ENCODE assay signal across 1 cellular context in the genomic region with DNA sequence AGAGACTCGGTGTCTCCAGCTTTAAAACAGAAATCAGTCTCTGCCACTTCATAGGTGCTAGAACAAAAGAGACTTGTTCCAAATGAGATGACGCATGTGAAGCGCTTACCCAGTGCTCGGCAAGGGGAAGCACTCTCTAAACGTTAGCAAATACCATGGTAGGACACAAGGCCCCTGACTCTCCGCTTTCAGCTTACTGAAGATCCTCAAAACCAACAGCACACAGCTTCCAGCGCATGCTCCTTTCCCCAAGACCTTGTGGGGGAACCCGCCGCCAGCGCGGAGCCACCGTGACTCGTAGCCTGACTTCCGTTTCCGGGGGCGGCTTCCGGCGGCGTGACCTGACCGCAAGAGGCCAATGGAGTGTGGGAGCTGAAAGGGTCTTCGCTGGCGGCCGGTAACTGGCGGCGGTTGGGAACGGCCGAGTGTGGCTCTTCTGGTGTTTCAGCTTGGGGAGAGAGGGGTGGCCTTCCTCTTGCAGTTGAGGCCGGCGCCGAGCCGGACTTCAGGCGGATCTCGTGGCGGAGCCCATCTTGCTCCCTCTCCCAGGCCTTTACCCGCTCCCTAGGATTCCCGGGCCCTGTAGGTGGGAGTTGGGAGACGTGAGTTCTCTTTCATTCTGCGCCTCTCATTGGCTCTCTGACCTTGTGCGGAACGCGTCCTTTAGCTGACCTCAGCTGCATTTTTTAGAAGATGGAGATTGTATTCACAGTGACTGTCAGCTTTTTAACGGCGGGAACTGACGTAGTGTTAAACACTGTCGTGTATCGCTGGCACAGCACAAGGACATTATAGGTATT.
TF ChIP-seq lines count a peak whose summit lies in the region.

A gene with protein sequence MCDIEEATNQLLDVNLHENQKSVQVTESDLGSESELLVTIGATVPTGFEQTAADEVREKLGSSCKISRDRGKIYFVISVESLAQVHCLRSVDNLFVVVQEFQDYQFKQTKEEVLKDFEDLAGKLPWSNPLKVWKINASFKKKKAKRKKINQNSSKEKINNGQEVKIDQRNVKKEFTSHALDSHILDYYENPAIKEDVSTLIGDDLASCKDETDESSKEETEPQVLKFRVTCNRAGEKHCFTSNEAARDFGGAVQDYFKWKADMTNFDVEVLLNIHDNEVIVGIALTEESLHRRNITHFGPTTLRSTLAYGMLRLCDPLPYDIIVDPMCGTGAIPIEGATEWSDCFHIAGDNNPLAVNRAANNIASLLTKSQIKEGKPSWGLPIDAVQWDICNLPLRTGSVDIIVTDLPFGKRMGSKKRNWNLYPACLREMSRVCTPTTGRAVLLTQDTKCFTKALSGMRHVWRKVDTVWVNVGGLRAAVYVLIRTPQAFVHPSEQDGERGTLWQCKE (plus strand): TSS at position 324 of the 800 bp plus-strand sequence. CDS start 2,015 bp downstream, outside the sequence.

TF ChIP-seq in K562, 482 proteins besides CTCF, POLR2A, EP300 and RAD21 (continued from another document and continues in another):
- TF ChIP-seq, protein P1, sequence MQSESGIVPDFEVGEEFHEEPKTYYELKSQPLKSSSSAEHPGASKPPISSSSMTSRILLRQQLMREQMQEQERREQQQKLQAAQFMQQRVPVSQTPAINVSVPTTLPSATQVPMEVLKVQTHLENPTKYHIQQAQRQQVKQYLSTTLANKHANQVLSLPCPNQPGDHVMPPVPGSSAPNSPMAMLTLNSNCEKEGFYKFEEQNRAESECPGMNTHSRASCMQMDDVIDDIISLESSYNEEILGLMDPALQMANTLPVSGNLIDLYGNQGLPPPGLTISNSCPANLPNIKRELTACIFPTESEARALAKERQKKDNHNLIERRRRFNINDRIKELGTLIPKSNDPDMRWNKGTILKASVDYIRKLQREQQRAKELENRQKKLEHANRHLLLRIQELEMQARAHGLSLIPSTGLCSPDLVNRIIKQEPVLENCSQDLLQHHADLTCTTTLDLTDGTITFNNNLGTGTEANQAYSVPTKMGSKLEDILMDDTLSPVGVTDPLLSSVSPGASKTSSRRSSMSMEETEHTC (IDR thresholded peaks at IDR 0.05) = peak; percentile 79; the same call in 1 of the 2 replicates
- TF ChIP-seq PTBP1 (IDR thresholded peaks at IDR 0.05; ENCODE audit: low read depth, low read length) (no peak), ZNF76 (CRISPR knock-in tag; IDR thresholded peaks at IDR 0.05; ENCODE audit: borderline replicate concordance) (no peak), SIRT6 (IDR thresholded peaks at IDR 0.05; ENCODE audit: low read depth, low read length) (no peak), ZNF184 (CRISPR knock-in tag; IDR thresholded peaks at IDR 0.05) (no peak), TSC22D4 (tag; IDR thresholded peaks at IDR 0.05) (no peak), TAF9B (IDR thresholded peaks at IDR 0.05; ENCODE audit: partially characterized antibody) (peak; percentile 95), LCOR (CRISPR knock-in tag; IDR thresholded peaks at IDR 0.05) (0 out of 2 replicates have a peak, but pooled peaks have one; percentile 85), ARHGAP35 (IDR thresholded peaks at IDR 0.05; ENCODE audit: partially characterized antibody) (no peak), HDAC3 (IDR thresholded peaks at IDR 0.05; ENCODE audit: borderline replicate concordance, partially characterized antibody) (no peak), ZNF644 (tag; IDR thresholded peaks at IDR 0.05; ENCODE audit: low read depth) (no peak; the same call in 1 of the 2 replicates), ZNF668 (CRISPR knock-in tag; IDR thresholded peaks at IDR 0.05) (peak; percentile 63; the same call in 1 of the 2 replicates), PHF8 (IDR thresholded peaks at IDR 0.05; ENCODE audit: borderline replicate concordance, low read length) (peak; percentile 99), KDM4B (IDR thresholded peaks at IDR 0.05; ENCODE audit: borderline replicate concordance in 2 of 2, low read depth in 1 of 2) (peak in 1 of 2 experiments; percentile 96; a peak in 2 of 4 replicates), CAMTA2 (CRISPR knock-in tag; conservative IDR thresholded peaks at IDR 0.05) (no peak), ZNF165 (CRISPR knock-in tag; IDR thresholded peaks at IDR 0.05; ENCODE audit: borderline replicate concordance) (no peak), SMC3 (conservative IDR thresholded peaks at IDR 0.05; ENCODE audit: insufficient read depth, low read depth, low read length) (no peak; the same call in 1 of the 2 replicates), STAG1 (CRISPR knock-in tag; IDR thresholded peaks at IDR 0.05; ENCODE audit: borderline replicate concordance) (no peak), ZNF75A (CRISPR knock-in tag; IDR thresholded peaks at IDR 0.05) (no peak), SRF (CRISPR knock-in tag; IDR thresholded peaks at IDR 0.05) (peak in 1 of 2 experiments; percentile 21; a peak in 2 of 4 replicates), ARID2 (IDR thresholded peaks at IDR 0.05) (no peak), ZNF408 (CRISPR knock-in tag; IDR thresholded peaks at IDR 0.05; ENCODE audit: low read depth) (no peak), ZFX (CRISPR knock-in tag; IDR thresholded peaks at IDR 0.05) (peak; percentile 96), ZNF133 (CRISPR knock-in tag; IDR thresholded peaks at IDR 0.05) (no peak), ZNF354B (CRISPR knock-in tag; IDR thresholded peaks at IDR 0.05) (no peak)
- TF ChIP-seq, protein P2, sequence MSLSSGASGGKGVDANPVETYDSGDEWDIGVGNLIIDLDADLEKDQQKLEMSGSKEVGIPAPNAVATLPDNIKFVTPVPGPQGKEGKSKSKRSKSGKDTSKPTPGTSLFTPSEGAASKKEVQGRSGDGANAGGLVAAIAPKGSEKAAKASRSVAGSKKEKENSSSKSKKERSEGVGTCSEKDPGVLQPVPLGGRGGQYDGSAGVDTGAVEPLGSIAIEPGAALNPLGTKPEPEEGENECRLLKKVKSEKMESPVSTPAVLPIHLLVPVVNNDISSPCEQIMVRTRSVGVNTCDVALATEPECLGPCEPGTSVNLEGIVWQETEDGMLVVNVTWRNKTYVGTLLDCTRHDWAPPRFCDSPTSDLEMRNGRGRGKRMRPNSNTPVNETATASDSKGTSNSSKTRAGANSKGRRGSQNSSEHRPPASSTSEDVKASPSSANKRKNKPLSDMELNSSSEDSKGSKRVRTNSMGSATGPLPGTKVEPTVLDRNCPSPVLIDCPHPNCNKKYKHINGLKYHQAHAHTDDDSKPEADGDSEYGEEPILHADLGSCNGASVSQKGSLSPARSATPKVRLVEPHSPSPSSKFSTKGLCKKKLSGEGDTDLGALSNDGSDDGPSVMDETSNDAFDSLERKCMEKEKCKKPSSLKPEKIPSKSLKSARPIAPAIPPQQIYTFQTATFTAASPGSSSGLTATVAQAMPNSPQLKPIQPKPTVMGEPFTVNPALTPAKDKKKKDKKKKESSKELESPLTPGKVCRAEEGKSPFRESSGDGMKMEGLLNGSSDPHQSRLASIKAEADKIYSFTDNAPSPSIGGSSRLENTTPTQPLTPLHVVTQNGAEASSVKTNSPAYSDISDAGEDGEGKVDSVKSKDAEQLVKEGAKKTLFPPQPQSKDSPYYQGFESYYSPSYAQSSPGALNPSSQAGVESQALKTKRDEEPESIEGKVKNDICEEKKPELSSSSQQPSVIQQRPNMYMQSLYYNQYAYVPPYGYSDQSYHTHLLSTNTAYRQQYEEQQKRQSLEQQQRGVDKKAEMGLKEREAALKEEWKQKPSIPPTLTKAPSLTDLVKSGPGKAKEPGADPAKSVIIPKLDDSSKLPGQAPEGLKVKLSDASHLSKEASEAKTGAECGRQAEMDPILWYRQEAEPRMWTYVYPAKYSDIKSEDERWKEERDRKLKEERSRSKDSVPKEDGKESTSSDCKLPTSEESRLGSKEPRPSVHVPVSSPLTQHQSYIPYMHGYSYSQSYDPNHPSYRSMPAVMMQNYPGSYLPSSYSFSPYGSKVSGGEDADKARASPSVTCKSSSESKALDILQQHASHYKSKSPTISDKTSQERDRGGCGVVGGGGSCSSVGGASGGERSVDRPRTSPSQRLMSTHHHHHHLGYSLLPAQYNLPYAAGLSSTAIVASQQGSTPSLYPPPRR (CRISPR knock-in tag; IDR thresholded peaks at IDR 0.05; ENCODE audit: borderline replicate concordance) = no peak
- TF ChIP-seq, protein P3, sequence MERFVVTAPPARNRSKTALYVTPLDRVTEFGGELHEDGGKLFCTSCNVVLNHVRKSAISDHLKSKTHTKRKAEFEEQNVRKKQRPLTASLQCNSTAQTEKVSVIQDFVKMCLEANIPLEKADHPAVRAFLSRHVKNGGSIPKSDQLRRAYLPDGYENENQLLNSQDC (CRISPR knock-in tag; IDR thresholded peaks at IDR 0.05) = no peak; the same call in 1 of the 2 replicates
- TF ChIP-seq, protein P4, sequence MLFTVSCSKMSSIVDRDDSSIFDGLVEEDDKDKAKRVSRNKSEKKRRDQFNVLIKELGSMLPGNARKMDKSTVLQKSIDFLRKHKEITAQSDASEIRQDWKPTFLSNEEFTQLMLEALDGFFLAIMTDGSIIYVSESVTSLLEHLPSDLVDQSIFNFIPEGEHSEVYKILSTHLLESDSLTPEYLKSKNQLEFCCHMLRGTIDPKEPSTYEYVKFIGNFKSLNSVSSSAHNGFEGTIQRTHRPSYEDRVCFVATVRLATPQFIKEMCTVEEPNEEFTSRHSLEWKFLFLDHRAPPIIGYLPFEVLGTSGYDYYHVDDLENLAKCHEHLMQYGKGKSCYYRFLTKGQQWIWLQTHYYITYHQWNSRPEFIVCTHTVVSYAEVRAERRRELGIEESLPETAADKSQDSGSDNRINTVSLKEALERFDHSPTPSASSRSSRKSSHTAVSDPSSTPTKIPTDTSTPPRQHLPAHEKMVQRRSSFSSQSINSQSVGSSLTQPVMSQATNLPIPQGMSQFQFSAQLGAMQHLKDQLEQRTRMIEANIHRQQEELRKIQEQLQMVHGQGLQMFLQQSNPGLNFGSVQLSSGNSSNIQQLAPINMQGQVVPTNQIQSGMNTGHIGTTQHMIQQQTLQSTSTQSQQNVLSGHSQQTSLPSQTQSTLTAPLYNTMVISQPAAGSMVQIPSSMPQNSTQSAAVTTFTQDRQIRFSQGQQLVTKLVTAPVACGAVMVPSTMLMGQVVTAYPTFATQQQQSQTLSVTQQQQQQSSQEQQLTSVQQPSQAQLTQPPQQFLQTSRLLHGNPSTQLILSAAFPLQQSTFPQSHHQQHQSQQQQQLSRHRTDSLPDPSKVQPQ (CRISPR knock-in tag; IDR thresholded peaks at IDR 0.05; ENCODE audit: borderline replicate concordance) = no peak
- TF ChIP-seq, protein P5, sequence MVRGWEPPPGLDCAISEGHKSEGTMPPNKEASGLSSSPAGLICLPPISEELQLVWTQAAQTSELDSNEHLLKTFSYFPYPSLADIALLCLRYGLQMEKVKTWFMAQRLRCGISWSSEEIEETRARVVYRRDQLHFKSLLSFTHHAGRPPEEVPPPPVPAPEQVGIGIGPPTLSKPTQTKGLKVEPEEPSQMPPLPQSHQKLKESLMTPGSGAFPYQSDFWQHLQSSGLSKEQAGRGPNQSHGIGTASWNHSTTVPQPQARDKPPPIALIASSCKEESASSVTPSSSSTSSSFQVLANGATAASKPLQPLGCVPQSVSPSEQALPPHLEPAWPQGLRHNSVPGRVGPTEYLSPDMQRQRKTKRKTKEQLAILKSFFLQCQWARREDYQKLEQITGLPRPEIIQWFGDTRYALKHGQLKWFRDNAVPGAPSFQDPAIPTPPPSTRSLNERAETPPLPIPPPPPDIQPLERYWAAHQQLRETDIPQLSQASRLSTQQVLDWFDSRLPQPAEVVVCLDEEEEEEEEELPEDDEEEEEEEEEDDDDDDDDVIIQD (CRISPR knock-in tag; IDR thresholded peaks at IDR 0.05) = 0 out of 2 replicates have a peak, but pooled peaks have one; percentile 40
- TF ChIP-seq, protein P6, sequence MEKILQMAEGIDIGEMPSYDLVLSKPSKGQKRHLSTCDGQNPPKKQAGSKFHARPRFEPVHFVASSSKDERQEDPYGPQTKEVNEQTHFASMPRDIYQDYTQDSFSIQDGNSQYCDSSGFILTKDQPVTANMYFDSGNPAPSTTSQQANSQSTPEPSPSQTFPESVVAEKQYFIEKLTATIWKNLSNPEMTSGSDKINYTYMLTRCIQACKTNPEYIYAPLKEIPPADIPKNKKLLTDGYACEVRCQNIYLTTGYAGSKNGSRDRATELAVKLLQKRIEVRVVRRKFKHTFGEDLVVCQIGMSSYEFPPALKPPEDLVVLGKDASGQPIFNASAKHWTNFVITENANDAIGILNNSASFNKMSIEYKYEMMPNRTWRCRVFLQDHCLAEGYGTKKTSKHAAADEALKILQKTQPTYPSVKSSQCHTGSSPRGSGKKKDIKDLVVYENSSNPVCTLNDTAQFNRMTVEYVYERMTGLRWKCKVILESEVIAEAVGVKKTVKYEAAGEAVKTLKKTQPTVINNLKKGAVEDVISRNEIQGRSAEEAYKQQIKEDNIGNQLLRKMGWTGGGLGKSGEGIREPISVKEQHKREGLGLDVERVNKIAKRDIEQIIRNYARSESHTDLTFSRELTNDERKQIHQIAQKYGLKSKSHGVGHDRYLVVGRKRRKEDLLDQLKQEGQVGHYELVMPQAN (IDR thresholded peaks at IDR 0.05; ENCODE audit: borderline replicate concordance) = peak; percentile 97
- TF ChIP-seq, protein P7, sequence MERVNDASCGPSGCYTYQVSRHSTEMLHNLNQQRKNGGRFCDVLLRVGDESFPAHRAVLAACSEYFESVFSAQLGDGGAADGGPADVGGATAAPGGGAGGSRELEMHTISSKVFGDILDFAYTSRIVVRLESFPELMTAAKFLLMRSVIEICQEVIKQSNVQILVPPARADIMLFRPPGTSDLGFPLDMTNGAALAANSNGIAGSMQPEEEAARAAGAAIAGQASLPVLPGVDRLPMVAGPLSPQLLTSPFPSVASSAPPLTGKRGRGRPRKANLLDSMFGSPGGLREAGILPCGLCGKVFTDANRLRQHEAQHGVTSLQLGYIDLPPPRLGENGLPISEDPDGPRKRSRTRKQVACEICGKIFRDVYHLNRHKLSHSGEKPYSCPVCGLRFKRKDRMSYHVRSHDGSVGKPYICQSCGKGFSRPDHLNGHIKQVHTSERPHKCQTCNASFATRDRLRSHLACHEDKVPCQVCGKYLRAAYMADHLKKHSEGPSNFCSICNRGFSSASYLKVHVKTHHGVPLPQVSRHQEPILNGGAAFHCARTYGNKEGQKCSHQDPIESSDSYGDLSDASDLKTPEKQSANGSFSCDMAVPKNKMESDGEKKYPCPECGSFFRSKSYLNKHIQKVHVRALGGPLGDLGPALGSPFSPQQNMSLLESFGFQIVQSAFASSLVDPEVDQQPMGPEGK (CRISPR knock-in tag; IDR thresholded peaks at IDR 0.05; ENCODE audit: borderline replicate concordance) = no peak; the same call in 1 of the 2 replicates
- TF ChIP-seq, protein P8, sequence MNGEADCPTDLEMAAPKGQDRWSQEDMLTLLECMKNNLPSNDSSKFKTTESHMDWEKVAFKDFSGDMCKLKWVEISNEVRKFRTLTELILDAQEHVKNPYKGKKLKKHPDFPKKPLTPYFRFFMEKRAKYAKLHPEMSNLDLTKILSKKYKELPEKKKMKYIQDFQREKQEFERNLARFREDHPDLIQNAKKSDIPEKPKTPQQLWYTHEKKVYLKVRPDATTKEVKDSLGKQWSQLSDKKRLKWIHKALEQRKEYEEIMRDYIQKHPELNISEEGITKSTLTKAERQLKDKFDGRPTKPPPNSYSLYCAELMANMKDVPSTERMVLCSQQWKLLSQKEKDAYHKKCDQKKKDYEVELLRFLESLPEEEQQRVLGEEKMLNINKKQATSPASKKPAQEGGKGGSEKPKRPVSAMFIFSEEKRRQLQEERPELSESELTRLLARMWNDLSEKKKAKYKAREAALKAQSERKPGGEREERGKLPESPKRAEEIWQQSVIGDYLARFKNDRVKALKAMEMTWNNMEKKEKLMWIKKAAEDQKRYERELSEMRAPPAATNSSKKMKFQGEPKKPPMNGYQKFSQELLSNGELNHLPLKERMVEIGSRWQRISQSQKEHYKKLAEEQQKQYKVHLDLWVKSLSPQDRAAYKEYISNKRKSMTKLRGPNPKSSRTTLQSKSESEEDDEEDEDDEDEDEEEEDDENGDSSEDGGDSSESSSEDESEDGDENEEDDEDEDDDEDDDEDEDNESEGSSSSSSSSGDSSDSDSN (IDR thresholded peaks at IDR 0.05; ENCODE audit: borderline replicate concordance in 1 of 2, low read depth in 2 of 2, low read length in 2 of 2) = no peak; a peak in 1 of 4 replicates
